Comparison of ENCODE assay signal across 8 cellular contexts in genomic region chr17:75113798-75114551, GRCh38. TPM values are rescaled to one million over a fixed set of nuclear protein-coding genes. Genes with fewer than 3 reads are reported as not detected.
DNase-seq lines count a peak whose midpoint lies in the region; ATAC-seq, FAIRE-seq and TF ChIP-seq lines count a peak whose summit lies in the region.

No MANE protein-coding gene starts in this region.

- TF ChIP-seq CTCF in lung (IDR thresholded peaks at IDR 0.05; ENCODE audit: control extremely low read depth, extremely low read depth) = peak; percentile 93

- no peaks in the 10 kb centered on the region for H3K9me3 ChIP-seq in lung (ENCODE audit: control insufficient read depth in 2 of 2, insufficient read depth in 1 of 2, low read length in 1 of 2)

- WGBS in lung, 2 donors = 2 to 3% methylated on average over 22 of the region's 22 CpGs

- H3K4me1 ChIP-seq in lung (ENCODE audit: control insufficient read depth in 2 of 2, insufficient read depth in 2 of 2, low read length in 2 of 2) = peaks cover 0 to 13% of the 10 kb centered on the region in 2 donors

- no peaks in the 10 kb centered on the region for H3K27me3 ChIP-seq in lung (ENCODE audit: control insufficient read depth, insufficient read depth)

- H3K27ac ChIP-seq in lung (ENCODE audit: low read depth in 1 of 2, low read length in 1 of 2) = peak overlapping the region; percentile 90 to 96

- FAIRE-seq in G401.6 (lab: Jason Lieb, UNC) = peak; percentile 92

- H3K4me3 ChIP-seq in lung = peak overlapping the region; percentile 43

- DNase-seq in HK-2 (ENCODE audit: unreplicated experiment) (peak; percentile 85), NCI-H748 (lab: John Stamatoyannopoulos, UW; ENCODE audit: unreplicated experiment) (peak; percentile 75), dermis microvascular lymphatic vessel endothelial cell (ENCODE audit: low read depth in 2 of 2) (peak; percentile 85 to 90), lung (ENCODE audit: low spot score) (peak; percentile 93)
- DNase-seq in activated CD4-positive, alpha-beta T cell treated with anti-CD3 and anti-CD28 coated beads, Interleukin-2, amount 50 U/mL, for 1 hour = peak; percentile 90
- DNase-seq in stimulated activated CD4-positive, alpha-beta T cell treated with anti-CD3 and anti-CD28 coated beads, TNF-alpha, amount 100 ng/mL, for 1 hour (ENCODE audit: low read depth in 3 of 3, low spot score in 1 of 3) = peak; percentile 72 to 82 (median 78)

- ATAC-seq in lung (ENCODE audit: insufficient read depth, low FRiP score) = peak; percentile 70
- no peak for ATAC-seq in HG03108 (IDR thresholded peaks at IDR 0.05; ENCODE audit: unreplicated experiment)

- peaks cover 4 to 12% of the 10 kb centered on the region in 2 donors for H3K36me3 ChIP-seq in lung (ENCODE audit: control insufficient read depth in 2 of 2, insufficient read depth in 2 of 2, low read length in 2 of 2)

RNA-seq across cellular contexts. Expression of gene ARMC7, which starts 4.2 kb away (rescaled TPM):
- total RNA-seq in dermis microvascular lymphatic vessel endothelial cell (3.9 and 6.2 TPM in 2 replicates), lung (10 to 100 TPM in 1 of 2 donors, 1 to 10 TPM in 1; 8.1 to 19.2 TPM)
- 10 to 100 TPM; 10.2 to 13.5 TPM for polyA plus RNA-seq in lung

RNA-seq across cellular contexts. Expression of gene NT5C, which starts 17.6 kb away (rescaled TPM):
- total RNA-seq in dermis microvascular lymphatic vessel endothelial cell (42.4 and 46.0 TPM in 2 replicates), lung (10 to 100 TPM; 64.4 to 75.3 TPM)
- 10 to 100 TPM; 81.2 to 96.3 TPM for polyA plus RNA-seq in lung

RNA-seq across cellular contexts. Expression of gene SLC16A5, which starts 26.2 kb away (rescaled TPM):
- 3.9 and 4.6 TPM in 2 replicates for total RNA-seq in dermis microvascular lymphatic vessel endothelial cell
- 10 to 100 TPM; 36.7 to 74.0 TPM for total RNA-seq in lung
- polyA plus RNA-seq in lung = 10 to 100 TPM; 27.9 to 48.0 TPM

RNA-seq across cellular contexts. Expression of gene JPT1, which starts 40.3 kb away (rescaled TPM):
- total RNA-seq in dermis microvascular lymphatic vessel endothelial cell = 87.1 and 122 TPM in 2 replicates
- total RNA-seq in lung = 10 to 100 TPM; 35.1 to 60.7 TPM
- 100 to 1,000 TPM; 134 to 140 TPM for polyA plus RNA-seq in lung
